Comparison of ENCODE assay signal across 10 cellular contexts in genomic region chr10:8133146-8133545, GRCh38.
DNase-seq lines count a peak whose midpoint lies in the region; ATAC-seq lines count a peak whose summit lies in the region.
"Had no signal": no experiment of that assay in that cellular context is flagged by ENCODE, and none has a peak within 500 bp of the region (broad histone marks: within the 10 kb centered on the region; RNA-seq: fewer than 3 reads in every experiment).

No MANE protein-coding gene starts in this region.

- peak overlapping the region; percentile 72 for H3K4me3 Mint-ChIP-seq in activated naive CD8-positive, alpha-beta T cell

- DNase-seq in T-helper 9 cell = no peak
- DNase-seq in DMS114 treated with DMSO at 0.1 percent for 48 hours (lab: John Stamatoyannopoulos, UW; ENCODE audit: unreplicated experiment) = no peak
- DNase-seq in Karpas-422 = no peak
- no peak for DNase-seq in NCI-H2107 treated with DMSO at 0.1 percent for 48 hours (lab: John Stamatoyannopoulos, UW; ENCODE audit: unreplicated experiment)
- DNase-seq: occipital lobe had no signal

- H3K27me3 ChIP-seq in Karpas-422 (ENCODE audit: low read length) = no peaks in the 10 kb centered on the region

- no peak overlapping the region for H3K27ac ChIP-seq in Karpas-422 (ENCODE audit: low read length)

- no peaks in the 10 kb centered on the region for H3K9me3 ChIP-seq in Karpas-422 (ENCODE audit: low read length)

- H3K36me3 Mint-ChIP-seq in activated naive CD8-positive, alpha-beta T cell = peaks cover 3% of the 10 kb centered on the region

- no peak overlapping the region for H2AFZ ChIP-seq in Karpas-422 (ENCODE audit: low read length)

- ATAC-seq in GM18499 (IDR thresholded peaks at IDR 0.05; ENCODE audit: insufficient read depth, unreplicated experiment) (peak; percentile 59), GM21423 (IDR thresholded peaks at IDR 0.05; ENCODE audit: unreplicated experiment) (peak; percentile 70), HG03520 (IDR thresholded peaks at IDR 0.05; ENCODE audit: unreplicated experiment) (peak; percentile 43)
- ATAC-seq: Right ventricle myocardium inferior had no signal

- peak overlapping the region; percentile 83 for H3K27ac Mint-ChIP-seq in activated naive CD8-positive, alpha-beta T cell

- H3K4me1 Mint-ChIP-seq in activated naive CD8-positive, alpha-beta T cell (ENCODE audit: low read depth) = peaks cover 49% of the 10 kb centered on the region

- no peaks in the 10 kb centered on the region for H3K36me3 ChIP-seq in Karpas-422 (ENCODE audit: insufficient read depth, low read length)

- H3K9ac ChIP-seq in Karpas-422 (ENCODE audit: low read length) = no peak overlapping the region

- H3K4me2 ChIP-seq in Karpas-422 (ENCODE audit: low read depth, low read length, poor library complexity, severe bottlenecking) = no peak overlapping the region

- H3K79me2 ChIP-seq in Karpas-422 (ENCODE audit: low read length) = no peaks in the 10 kb centered on the region

- no peaks in the 10 kb centered on the region for H3K9me3 Mint-ChIP-seq in activated naive CD8-positive, alpha-beta T cell (ENCODE audit: low read depth)

- H3K4me3 ChIP-seq in Karpas-422 (ENCODE audit: low read length) = no peak overlapping the region

- no peaks in the 10 kb centered on the region for H4K20me1 ChIP-seq in Karpas-422 (ENCODE audit: insufficient read depth, low read depth, low read length)

- H3K9me2 ChIP-seq in Karpas-422 (replicated peaks; ENCODE audit: insufficient read depth, low read length) = no peaks in the 10 kb centered on the region

- peaks cover 6% of the 10 kb centered on the region for H3K27me3 Mint-ChIP-seq in activated naive CD8-positive, alpha-beta T cell

- peaks cover 8% of the 10 kb centered on the region for H3K4me1 ChIP-seq in Karpas-422 (ENCODE audit: low read length)
